In the genomic region with DNA sequence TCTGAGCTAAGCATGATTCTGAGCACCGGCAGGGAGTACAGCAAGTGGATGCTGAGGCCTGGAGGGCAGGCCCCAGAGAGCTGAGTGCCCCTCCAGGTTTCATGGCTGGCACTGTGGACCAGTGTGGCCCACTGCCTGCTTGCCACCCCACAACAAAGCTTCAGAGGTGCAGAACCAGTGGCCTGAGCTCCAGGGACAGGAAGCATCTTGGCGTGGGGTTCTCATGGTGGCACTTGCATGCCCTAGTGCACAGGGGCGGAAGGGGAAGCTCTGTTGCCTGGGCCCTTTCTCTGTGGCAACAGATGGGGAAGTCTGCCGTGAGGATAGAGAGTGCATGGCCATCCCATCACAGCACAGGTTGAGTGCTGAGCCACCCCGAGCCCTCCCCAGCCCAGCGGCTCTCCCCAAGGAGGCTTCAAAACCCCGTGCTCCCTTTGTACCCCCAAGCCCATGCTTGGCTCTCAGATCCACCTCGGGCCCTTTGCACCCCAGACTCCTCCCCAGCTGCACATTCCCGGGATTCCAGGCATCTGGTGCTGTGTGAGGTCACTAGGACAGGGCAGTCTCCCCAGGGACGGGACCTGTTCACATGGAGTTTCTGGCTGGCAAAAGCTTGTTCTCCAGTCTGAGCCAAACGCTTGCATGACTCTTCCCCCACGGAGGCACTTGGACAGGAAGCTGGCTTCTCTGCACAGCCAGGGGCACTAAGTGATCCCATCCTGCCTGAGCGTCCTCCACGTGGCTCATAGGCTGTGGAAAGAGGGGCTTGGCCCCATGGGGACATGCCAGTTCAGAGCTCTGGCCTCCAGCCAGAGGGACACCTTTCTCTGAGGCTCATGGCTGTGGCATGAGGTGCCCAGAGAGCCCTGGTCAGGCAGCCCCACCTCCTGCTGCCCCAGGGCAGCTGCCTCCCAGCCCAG, we compare ENCODE assay signal across 8 cellular contexts. TPM values are rescaled to one million over a fixed set of nuclear protein-coding genes. Genes with fewer than 3 reads are reported as not detected.
A peak's percentile ranks its signal among the peaks of the same experiment; 100 is the strongest.
DNase-seq lines count a peak whose midpoint lies in the region; ATAC-seq and TF ChIP-seq lines count a peak whose summit lies in the region.

No MANE protein-coding gene starts in this region.

- no peaks in the 10 kb centered on the region for H3K9me3 Mint-ChIP-seq in activated naive CD8-positive, alpha-beta T cell treated with anti-CD3 and anti-CD28 coated beads, Interleukin-2, amount 50 U/mL, for 24 hours
- no peaks in the 10 kb centered on the region for H3K9me3 Mint-ChIP-seq in activated CD4-positive, alpha-beta T cell treated with anti-CD3 and anti-CD28 coated beads, Interleukin-2, amount 10 ng/mL, durations not matched to agents 24 days and 14 days

- TF ChIP-seq CTCF in AG09309 (IDR thresholded peaks at IDR 0.05; ENCODE audit: control insufficient read depth, insufficient read depth, low read depth, low read length, missing control alignments) = no peak

- H3K27ac Mint-ChIP-seq in activated naive CD8-positive, alpha-beta T cell treated with anti-CD3 and anti-CD28 coated beads, Interleukin-2, amount 50 U/mL, for 24 hours = no peak overlapping the region
- no peak overlapping the region for H3K27ac Mint-ChIP-seq in activated CD4-positive, alpha-beta T cell treated with anti-CD3 and anti-CD28 coated beads, Interleukin-2, amount 10 ng/mL, durations not matched to agents 24 days and 14 days

- H3K36me3 Mint-ChIP-seq in activated naive CD8-positive, alpha-beta T cell treated with anti-CD3 and anti-CD28 coated beads, Interleukin-2, amount 50 U/mL, for 24 hours (ENCODE audit: low read depth) = peaks cover 9% of the 10 kb centered on the region
- peaks cover 14% of the 10 kb centered on the region for H3K36me3 Mint-ChIP-seq in activated CD4-positive, alpha-beta T cell treated with anti-CD3 and anti-CD28 coated beads, Interleukin-2, amount 10 ng/mL, durations not matched to agents 24 days and 14 days (ENCODE audit: low read depth)

- H3K4me1 Mint-ChIP-seq in activated naive CD8-positive, alpha-beta T cell treated with anti-CD3 and anti-CD28 coated beads, Interleukin-2, amount 50 U/mL, for 24 hours = peaks cover 42% of the 10 kb centered on the region
- peaks cover 35% of the 10 kb centered on the region for H3K4me1 Mint-ChIP-seq in activated CD4-positive, alpha-beta T cell treated with anti-CD3 and anti-CD28 coated beads, Interleukin-2, amount 10 ng/mL, durations not matched to agents 24 days and 14 days

- CTCF ChIA-PET in HEK293T (lab: Yijun Ruan, JAX) = no interaction called here

- peak overlapping the region; percentile 99 for H3K4me3 Mint-ChIP-seq in activated naive CD8-positive, alpha-beta T cell treated with anti-CD3 and anti-CD28 coated beads, Interleukin-2, amount 50 U/mL, for 24 hours
- no peak overlapping the region for H3K4me3 Mint-ChIP-seq in activated CD4-positive, alpha-beta T cell treated with anti-CD3 and anti-CD28 coated beads, Interleukin-2, amount 10 ng/mL, durations not matched to agents 24 days and 14 days

- POLR2A ChIA-PET in HEK293T (lab: Yijun Ruan, JAX) = interaction anchor here (0.7 to 1.7 kb wide), 3 partner anchors 8 to 268 kb away, joined by 3 to 6 read pairs (median 3); partner anchors contain the start of genes DGCR2 and DGCR6

- peaks cover 8% of the 10 kb centered on the region for H3K27me3 Mint-ChIP-seq in activated naive CD8-positive, alpha-beta T cell treated with anti-CD3 and anti-CD28 coated beads, Interleukin-2, amount 50 U/mL, for 24 hours
- peaks cover 14% of the 10 kb centered on the region for H3K27me3 Mint-ChIP-seq in activated CD4-positive, alpha-beta T cell treated with anti-CD3 and anti-CD28 coated beads, Interleukin-2, amount 10 ng/mL, durations not matched to agents 24 days and 14 days

- intact Hi-C loops in activated CD4-positive, alpha-beta T cell treated with anti-CD3 and anti-CD28 coated beads, Interleukin-2, amount 10 ng/mL, durations not matched to agents 24 days and 14 days (cut with micrococcal nuclease) = loop anchor here (5.0 kb wide), 1 partner anchor 258 kb away; the partner anchor contains the start of genes HIRA and MRPL40

- DNase-seq in AG09309 (ENCODE audit: low read depth) (peak; percentile 29), HEK293T (ENCODE audit: extremely low spot score) (no peak), kidney glomerular epithelial cell (lab: John Stamatoyannopoulos, UW) (peak; percentile 8), NCI-H2171 treated with DMSO at 0.1 percent for 48 hours (lab: John Stamatoyannopoulos, UW) (no peak), UCSD-AML1 (lab: John Stamatoyannopoulos, UW; ENCODE audit: unreplicated experiment) (no peak)
- no peak for DNase-seq in activated naive CD8-positive, alpha-beta T cell treated with anti-CD3 and anti-CD28 coated beads, Interleukin-2, amount 50 U/mL, for 24 hours
- no peak for DNase-seq in activated CD4-positive, alpha-beta T cell treated with anti-CD3 and anti-CD28 coated beads, Interleukin-2, amount 10 ng/mL, durations not matched to agents 24 days and 14 days

- no peak overlapping the region for H3K4me3 ChIP-seq in AG09309 (ENCODE audit: control insufficient read depth, low read depth, low read length)

- ATAC-seq in activated naive CD8-positive, alpha-beta T cell treated with anti-CD3 and anti-CD28 coated beads, Interleukin-2, amount 50 U/mL, for 24 hours = no peak
- ATAC-seq in activated CD4-positive, CD25-positive, alpha-beta regulatory T cell treated with anti-CD3 and anti-CD28 coated beads, Interleukin-2, amount 50 U/mL, for 24 hours = no peak

TF ChIP-seq in HEK293T, 16 proteins besides CTCF, POLR2A, EP300 and RAD21:
- TF ChIP-seq NFRKB (IDR thresholded peaks at IDR 0.05) (no peak), L3MBTL2 (conservative IDR thresholded peaks at IDR 0.05) (0 out of 2 replicates have a peak, but pooled peaks have one; percentile 14)

RNA-seq across cellular contexts. Expression of gene SLC25A1, which starts 4.2 kb away (rescaled TPM):
- total RNA-seq in activated CD4-positive, alpha-beta T cell treated with anti-CD3 and anti-CD28 coated beads, Interleukin-2, amount 10 ng/mL, durations not matched to agents 24 days and 14 days = 39.4 and 41.2 TPM in 2 replicates

RNA-seq across cellular contexts. Expression of gene GSC2, which starts 24.3 kb away (rescaled TPM):
- total RNA-seq in activated CD4-positive, alpha-beta T cell treated with anti-CD3 and anti-CD28 coated beads, Interleukin-2, amount 10 ng/mL, durations not matched to agents 24 days and 14 days = not detected in 2 replicates

RNA-seq across cellular contexts. Expression of gene ESS2, which starts 29.9 kb away (rescaled TPM):
- total RNA-seq in activated CD4-positive, alpha-beta T cell treated with anti-CD3 and anti-CD28 coated beads, Interleukin-2, amount 10 ng/mL, durations not matched to agents 24 days and 14 days = 17.6 and 19.1 TPM in 2 replicates

RNA-seq across cellular contexts. Expression of gene TSSK2, which starts 43.3 kb away (rescaled TPM):
- total RNA-seq in activated CD4-positive, alpha-beta T cell treated with anti-CD3 and anti-CD28 coated beads, Interleukin-2, amount 10 ng/mL, durations not matched to agents 24 days and 14 days = not detected in 2 replicates

RNA-seq across cellular contexts. Expression of gene DGCR2, which starts 52.2 kb away (rescaled TPM):
- total RNA-seq in activated CD4-positive, alpha-beta T cell treated with anti-CD3 and anti-CD28 coated beads, Interleukin-2, amount 10 ng/mL, durations not matched to agents 24 days and 14 days = 23.8 and 25.5 TPM in 2 replicates

Comparison
In these comparisons a context has a peak if more than half of its experiments do, and no peak if none do; other contexts are left out.
1. DNase-seq: peak in AG09309 (single experiment) and kidney glomerular epithelial cell (single experiment); none in HEK293T (single experiment), activated naive CD8-positive, alpha-beta T cell treated with anti-CD3 and anti-CD28 coated beads, Interleukin-2, amount 50 U/mL, for 24 hours (single experiment), NCI-H2171 treated with DMSO at 0.1 percent for 48 hours (single experiment), UCSD-AML1 (single experiment) and activated CD4-positive, alpha-beta T cell treated with anti-CD3 and anti-CD28 coated beads, Interleukin-2, amount 10 ng/mL, durations not matched to agents 24 days and 14 days (single experiment).